In genomic region chr2:177445223-177445622, GRCh38 we compare ENCODE assay signal across 28 cellular contexts. TPM values are rescaled to one million over a fixed set of nuclear protein-coding genes. Genes with fewer than 3 reads are reported as not detected.
DNase-seq lines count a peak whose midpoint lies in the region; ATAC-seq, FAIRE-seq and TF ChIP-seq lines count a peak whose summit lies in the region.
"Had no signal": no experiment of that assay in that cellular context is flagged by ENCODE, and none has a peak within 500 bp of the region (broad histone marks: within the 10 kb centered on the region; RNA-seq: fewer than 3 reads in every experiment).

No MANE protein-coding gene starts in this region.

- peaks cover 27% of the 10 kb centered on the region for H3K36me3 ChIP-seq in SK-N-MC (ENCODE audit: insufficient read depth, low read length)
- peaks cover 21% of the 10 kb centered on the region for H3K36me3 ChIP-seq in upper lobe of right lung
- no peaks in the 10 kb centered on the region for H3K36me3 ChIP-seq in brain microvascular endothelial cell (replicated peaks)
- H3K36me3 ChIP-seq in SJCRH30 = peaks cover 67% of the 10 kb centered on the region

- H3K27ac ChIP-seq in SK-N-MC (peak overlapping the region; percentile 19; the same call in 1 of the 2 replicates), upper lobe of right lung (no peak overlapping the region), brain microvascular endothelial cell (no peak overlapping the region), SJCRH30 (no peak overlapping the region)
- H3K27ac ChIP-seq: A549, C4-2B, RWPE1 had no signal

- DNase-seq in GM12892 (ENCODE audit: insufficient read length) (no peak), SK-N-MC (ENCODE audit: low read depth, low spot score) (no peak), dermis blood vessel endothelial cell (peak; percentile 63), upper lobe of right lung (no peak), brain microvascular endothelial cell (no peak), SJCRH30 (no peak)
- DNase-seq: CD8-positive, alpha-beta memory T cell; DMS 273 treated with DMSO at 0.1 percent for 48 hours; DMS79; EL; GDM1; Karpas-422; MV-4-11; NCI-H1105 treated with DMSO at 0.1 percent for 48 hours; NCI-H146; NCI-H1930; NCI-H2107; NCI-H524; SHP77; SW 1271 had no signal

- ATAC-seq in upper lobe of right lung (peak; percentile 77), HG03280 (IDR thresholded peaks at IDR 0.05; ENCODE audit: unreplicated experiment) (no peak)
- ATAC-seq: A549, GM12878, HCT116, HepG2, Panc1 had no signal

- no peaks in the 10 kb centered on the region for H3K4me1 ChIP-seq in upper lobe of right lung
- no peaks in the 10 kb centered on the region for H3K4me1 ChIP-seq in SJCRH30
- H3K4me1 ChIP-seq: A549 had no signal

- no peaks in the 10 kb centered on the region for H3K9me3 ChIP-seq in SK-N-MC (ENCODE audit: low read depth, low read length)
- H3K9me3 ChIP-seq in upper lobe of right lung = no peaks in the 10 kb centered on the region
- 0 out of 2 replicates have a peak, but pooled peaks cover 3% of the 10 kb centered on the region for H3K9me3 ChIP-seq in SJCRH30 (replicated peaks)

- TF ChIP-seq CTCF in upper lobe of right lung (IDR thresholded peaks at IDR 0.05) = no peak
- no peak for TF ChIP-seq CTCF in brain microvascular endothelial cell (IDR thresholded peaks at IDR 0.05; ENCODE audit: low read depth, low read length, missing control alignments)

- H3K9ac ChIP-seq in SK-N-MC (ENCODE audit: insufficient read length) = no peak overlapping the region

- no peak overlapping the region for H3K4me3 ChIP-seq in SK-N-MC
- H3K4me3 ChIP-seq in upper lobe of right lung = no peak overlapping the region
- no peak overlapping the region for H3K4me3 ChIP-seq in brain microvascular endothelial cell (ENCODE audit: low read depth, low read length)
- no peak overlapping the region for H3K4me3 ChIP-seq in SJCRH30
- H3K4me3 ChIP-seq: A549, GM12878 had no signal

- no peaks in the 10 kb centered on the region for H3K27me3 ChIP-seq in upper lobe of right lung
- H3K27me3 ChIP-seq in brain microvascular endothelial cell (replicated peaks) = no peaks in the 10 kb centered on the region
- H3K27me3 ChIP-seq in SJCRH30 = no peaks in the 10 kb centered on the region

- intact Hi-C loops in upper lobe of right lung (cut with DNase I) = no loop called here

- no peak for TF ChIP-seq POLR2A in GM12892 (IDR thresholded peaks at IDR 0.05; ENCODE audit: low read depth, low read length)

- in situ Hi-C loops in brain microvascular endothelial cell (cut with HindIII; ENCODE audit: low pct_ligation_motif_present, low sequenced_read_pairs) = no loop called here

- peak; percentile 40 for FAIRE-seq in GM12892 (lab: Jason Lieb, UNC)
- FAIRE-seq: A549, GM12878, HepG2 had no signal

RNA-seq across cellular contexts. Expression of gene AGPS, which starts 52.6 kb away (rescaled TPM):
- 25.4 TPM for polyA plus RNA-seq in GM12892 (2012; ENCODE audit: missing spikeins)
- total RNA-seq in dermis blood vessel endothelial cell (96.8 and 108 TPM in 2 replicates), upper lobe of right lung (44.8 TPM)
- 56.4 and 66.7 TPM in 2 replicates for total RNA-seq in SJCRH30 (2014; rRNA removed; shearing (Covaris generic))
